ENCODE assay signal across 9 cellular contexts in genomic region chr5:106875591-106876297, GRCh38.
A peak's percentile ranks its signal among the peaks of the same experiment; 100 is the strongest.
DNase-seq lines count a peak whose midpoint lies in the region; ATAC-seq and TF ChIP-seq lines count a peak whose summit lies in the region.
"Had no signal": no experiment of that assay in that cellular context is flagged by ENCODE, and none has a peak within 500 bp of the region (broad histone marks: within the 10 kb centered on the region; RNA-seq: fewer than 3 reads in every experiment).

No MANE protein-coding gene starts in this region.

- no peak overlapping the region for H3K27ac ChIP-seq in liver (ENCODE audit: low read depth in 1 of 2, low read length in 2 of 2)
- no peak overlapping the region for H3K27ac ChIP-seq in Peyer's patch

- peak; percentile 50 to 71 for TF ChIP-seq RAD21 in liver (IDR thresholded peaks at IDR 0.05)

- peak; percentile 26 for DNase-seq in GM13976 (ENCODE audit: low spot score)
- DNase-seq in astrocyte of the cerebellum (ENCODE audit: low read depth): no peak
- no peak for DNase-seq in posterior vena cava (ENCODE audit: low spot score)
- DNase-seq in NCI-H1694 treated with DMSO at 0.1 percent for 48 hours (lab: John Stamatoyannopoulos, UW): no peak
- DNase-seq in Peyer's patch: no peak
- DNase-seq: naive B cell had no signal

- H3K4me3 ChIP-seq in astrocyte of the cerebellum (ENCODE audit: low read depth, low read length): no peak overlapping the region
- H3K4me3 ChIP-seq in liver (ENCODE audit: low read depth in 1 of 3, low read length in 3 of 3): no peak overlapping the region
- no peak overlapping the region for H3K4me3 ChIP-seq in Peyer's patch

- H3K4me1 ChIP-seq in liver (ENCODE audit: control insufficient read depth in 4 of 4, insufficient read depth in 4 of 4, low read length in 3 of 4) (no peaks in the 10 kb centered on the region), Peyer's patch (no peaks in the 10 kb centered on the region)

- TF ChIP-seq CTCF in GM13976 (IDR thresholded peaks at IDR 0.05; ENCODE audit: borderline replicate concordance, control extremely low read depth, extremely low read depth, insufficient read depth, missing control alignments) (peak; percentile 27), astrocyte of the cerebellum (IDR thresholded peaks at IDR 0.05; ENCODE audit: low read depth, low read length, missing control alignments) (peak; percentile 19), liver (IDR thresholded peaks at IDR 0.05; ENCODE audit: low read depth, low read length, missing input control) (peak; percentile 32), Peyer's patch (IDR thresholded peaks at IDR 0.05) (peak in 3 of 6 experiments; percentile 10 to 25 (median 13))

- H3K36me3 ChIP-seq in liver (ENCODE audit: control insufficient read depth in 4 of 4, insufficient read depth in 3 of 4, low read depth in 1 of 4, low read length in 3 of 4) (no peaks in the 10 kb centered on the region), Peyer's patch (no peaks in the 10 kb centered on the region)

- TF ChIP-seq POLR2A in Peyer's patch (IDR thresholded peaks at IDR 0.05): no peak

- ATAC-seq in HG03460 (IDR thresholded peaks at IDR 0.05; ENCODE audit: unreplicated experiment): peak; percentile 52
- no peak for ATAC-seq in HG03108 (IDR thresholded peaks at IDR 0.05; ENCODE audit: unreplicated experiment)

- WGBS in liver: 81% methylated on average over 21 of the region's 21 CpGs

- peaks cover 0 to 2% (median 0%) of the 10 kb centered on the region in 4 donors for H3K9me3 ChIP-seq in liver (ENCODE audit: control insufficient read depth in 4 of 4, low read length in 3 of 4)
- peaks cover 0 to 7% (median 0%) of the 10 kb centered on the region in 4 donors for H3K9me3 ChIP-seq in Peyer's patch

- H3K27me3 ChIP-seq in liver (ENCODE audit: control insufficient read depth in 4 of 4, insufficient read depth in 4 of 4, low read length in 3 of 4) (no peaks in the 10 kb centered on the region), Peyer's patch (no peaks in the 10 kb centered on the region)

- in situ Hi-C loops in GM13976 (cut with MboI; ENCODE audit: low sequenced_read_pairs, unreplicated experiment) (no loop called here), astrocyte of the cerebellum (cut with HindIII; ENCODE audit: low sequenced_read_pairs) (no loop called here)

- intact Hi-C loops in posterior vena cava (cut with DNase I): no loop called here

- no peak overlapping the region for H3K9ac ChIP-seq in liver (ENCODE audit: low read depth in 1 of 2, low read length in 2 of 2)

TF ChIP-seq in liver, 16 proteins besides CTCF, POLR2A, EP300 and RAD21:
- TF ChIP-seq REST (IDR thresholded peaks at IDR 0.05) (no peak), ZBTB33 (IDR thresholded peaks at IDR 0.05) (no peak), HNF4G (IDR thresholded peaks at IDR 0.05) (no peak), MAX (IDR thresholded peaks at IDR 0.05) (no peak), FOXA2 (IDR thresholded peaks at IDR 0.05) (no peak)
TF ChIP-seq in liver: peak in this region for 0.
